1 cellular context compared by ENCODE assay signal in the genomic region with DNA sequence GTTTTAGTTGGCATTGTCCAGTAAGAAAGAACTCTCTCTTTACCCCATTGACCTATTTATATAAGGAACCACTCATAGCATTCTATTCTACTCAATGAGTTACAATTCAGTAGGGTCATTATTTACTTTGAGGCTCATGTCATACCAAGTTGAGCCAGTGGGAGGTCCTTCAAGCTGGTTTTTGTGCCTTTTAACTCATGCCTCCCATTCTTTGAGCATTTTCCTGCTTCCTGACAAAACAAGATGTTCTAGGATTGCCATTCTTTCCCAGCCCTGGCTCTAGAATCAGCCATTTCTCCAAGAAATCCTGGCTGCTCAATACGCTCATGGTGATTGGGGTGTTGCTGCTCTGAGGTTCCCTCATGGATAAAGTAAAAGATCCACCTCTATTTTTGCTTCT.
TF ChIP-seq lines count a peak whose summit lies in the region.

No MANE protein-coding gene starts in this region.

TF ChIP-seq in GM23338, 12 proteins besides CTCF, POLR2A, EP300 and RAD21 (continued from another document):
- TF ChIP-seq, protein P1, sequence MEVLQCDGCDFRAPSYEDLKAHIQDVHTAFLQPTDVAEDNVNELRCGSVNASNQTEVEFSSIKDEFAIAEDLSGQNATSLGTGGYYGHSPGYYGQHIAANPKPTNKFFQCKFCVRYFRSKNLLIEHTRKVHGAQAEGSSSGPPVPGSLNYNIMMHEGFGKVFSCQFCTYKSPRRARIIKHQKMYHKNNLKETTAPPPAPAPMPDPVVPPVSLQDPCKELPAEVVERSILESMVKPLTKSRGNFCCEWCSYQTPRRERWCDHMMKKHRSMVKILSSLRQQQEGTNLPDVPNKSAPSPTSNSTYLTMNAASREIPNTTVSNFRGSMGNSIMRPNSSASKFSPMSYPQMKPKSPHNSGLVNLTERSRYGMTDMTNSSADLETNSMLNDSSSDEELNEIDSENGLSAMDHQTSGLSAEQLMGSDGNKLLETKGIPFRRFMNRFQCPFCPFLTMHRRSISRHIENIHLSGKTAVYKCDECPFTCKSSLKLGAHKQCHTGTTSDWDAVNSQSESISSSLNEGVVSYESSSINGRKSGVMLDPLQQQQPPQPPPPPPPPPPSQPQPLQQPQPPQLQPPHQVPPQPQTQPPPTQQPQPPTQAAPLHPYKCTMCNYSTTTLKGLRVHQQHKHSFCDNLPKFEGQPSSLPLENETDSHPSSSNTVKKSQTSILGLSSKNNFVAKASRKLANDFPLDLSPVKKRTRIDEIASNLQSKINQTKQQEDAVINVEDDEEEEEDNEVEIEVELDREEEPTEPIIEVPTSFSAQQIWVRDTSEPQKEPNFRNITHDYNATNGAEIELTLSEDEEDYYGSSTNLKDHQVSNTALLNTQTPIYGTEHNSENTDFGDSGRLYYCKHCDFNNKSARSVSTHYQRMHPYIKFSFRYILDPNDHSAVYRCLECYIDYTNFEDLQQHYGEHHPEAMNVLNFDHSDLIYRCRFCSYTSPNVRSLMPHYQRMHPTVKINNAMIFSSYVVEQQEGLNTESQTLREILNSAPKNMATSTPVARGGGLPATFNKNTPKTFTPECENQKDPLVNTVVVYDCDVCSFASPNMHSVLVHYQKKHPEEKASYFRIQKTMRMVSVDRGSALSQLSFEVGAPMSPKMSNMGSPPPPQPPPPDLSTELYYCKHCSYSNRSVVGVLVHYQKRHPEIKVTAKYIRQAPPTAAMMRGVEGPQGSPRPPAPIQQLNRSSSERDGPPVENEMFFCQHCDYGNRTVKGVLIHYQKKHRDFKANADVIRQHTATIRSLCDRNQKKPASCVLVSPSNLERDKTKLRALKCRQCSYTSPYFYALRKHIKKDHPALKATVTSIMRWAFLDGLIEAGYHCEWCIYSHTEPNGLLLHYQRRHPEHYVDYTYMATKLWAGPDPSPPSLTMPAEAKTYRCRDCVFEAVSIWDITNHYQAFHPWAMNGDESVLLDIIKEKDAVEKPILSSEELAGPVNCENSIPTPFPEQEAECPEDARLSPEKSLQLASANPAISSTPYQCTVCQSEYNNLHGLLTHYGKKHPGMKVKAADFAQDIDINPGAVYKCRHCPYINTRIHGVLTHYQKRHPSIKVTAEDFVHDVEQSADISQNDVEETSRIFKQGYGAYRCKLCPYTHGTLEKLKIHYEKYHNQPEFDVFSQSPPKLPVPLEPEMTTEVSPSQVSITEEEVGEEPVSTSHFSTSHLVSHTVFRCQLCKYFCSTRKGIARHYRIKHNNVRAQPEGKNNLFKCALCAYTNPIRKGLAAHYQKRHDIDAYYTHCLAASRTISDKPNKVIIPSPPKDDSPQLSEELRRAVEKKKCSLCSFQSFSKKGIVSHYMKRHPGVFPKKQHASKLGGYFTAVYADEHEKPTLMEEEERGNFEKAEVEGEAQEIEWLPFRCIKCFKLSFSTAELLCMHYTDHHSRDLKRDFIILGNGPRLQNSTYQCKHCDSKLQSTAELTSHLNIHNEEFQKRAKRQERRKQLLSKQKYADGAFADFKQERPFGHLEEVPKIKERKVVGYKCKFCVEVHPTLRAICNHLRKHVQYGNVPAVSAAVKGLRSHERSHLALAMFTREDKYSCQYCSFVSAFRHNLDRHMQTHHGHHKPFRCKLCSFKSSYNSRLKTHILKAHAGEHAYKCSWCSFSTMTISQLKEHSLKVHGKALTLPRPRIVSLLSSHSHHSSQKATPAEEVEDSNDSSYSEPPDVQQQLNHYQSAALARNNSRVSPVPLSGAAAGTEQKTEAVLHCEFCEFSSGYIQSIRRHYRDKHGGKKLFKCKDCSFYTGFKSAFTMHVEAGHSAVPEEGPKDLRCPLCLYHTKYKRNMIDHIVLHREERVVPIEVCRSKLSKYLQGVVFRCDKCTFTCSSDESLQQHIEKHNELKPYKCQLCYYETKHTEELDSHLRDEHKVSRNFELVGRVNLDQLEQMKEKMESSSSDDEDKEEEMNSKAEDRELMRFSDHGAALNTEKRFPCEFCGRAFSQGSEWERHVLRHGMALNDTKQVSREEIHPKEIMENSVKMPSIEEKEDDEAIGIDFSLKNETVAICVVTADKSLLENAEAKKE (CRISPR knock-in tag; IDR thresholded peaks at IDR 0.05): no peak
- TF ChIP-seq ZNF114 (CRISPR knock-in tag; IDR thresholded peaks at IDR 0.05) (no peak), JUNB (IDR thresholded peaks at IDR 0.05; ENCODE audit: unreplicated experiment) (no peak), POLR2AphosphoS5 (IDR thresholded peaks at IDR 0.05; ENCODE audit: low read depth) (no peak), CREB1 (CRISPR knock-in tag; IDR thresholded peaks at IDR 0.05; ENCODE audit: low read depth) (no peak), EZH2 (IDR thresholded peaks at IDR 0.05; ENCODE audit: low read depth, unreplicated experiment) (no peak)
TF ChIP-seq in GM23338: peak in this region for 0.
